Comparison of ENCODE assay signal across 11 cellular contexts in the genomic region with DNA sequence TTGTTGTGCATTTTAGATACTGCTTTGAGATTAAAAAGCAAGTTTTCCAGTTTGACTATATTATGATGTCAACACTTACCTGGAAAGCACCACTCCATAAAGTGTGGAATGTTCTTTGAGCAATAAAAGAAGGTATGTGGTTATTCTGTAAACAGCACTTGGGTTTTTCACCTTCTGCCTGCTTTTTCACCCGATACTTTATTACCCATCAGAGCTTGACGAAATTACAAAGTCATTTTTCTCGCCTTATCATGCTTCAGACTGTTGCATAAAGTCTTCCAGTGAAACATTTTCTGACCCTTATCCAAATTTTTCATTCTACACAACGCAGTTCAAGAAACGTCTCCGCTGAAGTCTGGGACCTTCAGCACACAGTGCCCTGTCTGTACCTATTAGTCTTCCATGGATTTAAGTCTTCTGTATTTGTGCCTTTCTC. TPM values are rescaled to one million over a fixed set of nuclear protein-coding genes. Genes with fewer than 3 reads are reported as not detected.
A peak's percentile ranks its signal among the peaks of the same experiment; 100 is the strongest.
DNase-seq lines count a peak whose midpoint lies in the region; ATAC-seq and TF ChIP-seq lines count a peak whose summit lies in the region.
"Had no signal": no experiment of that assay in that cellular context is flagged by ENCODE, and none has a peak within 500 bp of the region (broad histone marks: within the 10 kb centered on the region; RNA-seq: fewer than 3 reads in every experiment).

No MANE protein-coding gene starts in this region.

- intact Hi-C loops in activated CD4-positive, alpha-beta T cell treated with anti-CD3 and anti-CD28 coated beads for 36 hours (cut with DNase I, micrococcal nuclease): loop anchor here in 1 of 2 experiments (2.0 kb wide), 1 partner anchor 13 kb away; no protein-coding TSS in a partner anchor
- intact Hi-C loops in activated CD8-positive, alpha-beta T cell treated with anti-CD3 and anti-CD28 coated beads for 36 hours (cut with micrococcal nuclease): no loop called here
- intact Hi-C loops in left colon (cut with DNase I, micrococcal nuclease): no loop called here

- CTCF ChIA-PET in activated CD4-positive, alpha-beta T cell treated with anti-CD3 and anti-CD28 coated beads for 36 hours (lab: Charles Lee): interaction anchor here (0.7 to 1.0 kb wide), 4 partner anchors 15 to 75 kb away, joined by 3 to 5 read pairs (median 4); no protein-coding TSS in a partner anchor
- CTCF ChIA-PET in activated CD8-positive, alpha-beta T cell treated with anti-CD3 and anti-CD28 coated beads for 36 hours (lab: Charles Lee): interaction anchor here (1.3 kb wide), 1 partner anchor 61 kb away, joined by 4 read pairs; no protein-coding TSS in a partner anchor

- H3K4me1 Mint-ChIP-seq in activated CD4-positive, alpha-beta T cell treated with anti-CD3 and anti-CD28 coated beads for 36 hours: peaks cover 71% of the 10 kb centered on the region
- peaks cover 72% of the 10 kb centered on the region for H3K4me1 Mint-ChIP-seq in activated CD8-positive, alpha-beta T cell treated with anti-CD3 and anti-CD28 coated beads for 36 hours (ENCODE audit: low read depth)
- H3K4me1 Mint-ChIP-seq in stimulated activated memory B cell treated with anti-CD40 and anti-IgM and Interleukin-4, amounts not matched to agents 10 μg/mL and 1 μg/mL and 100 μg/mL, for 72 hours: peaks cover 76% of the 10 kb centered on the region

- no peak for DNase-seq in activated CD4-positive, alpha-beta T cell treated with anti-CD3 and anti-CD28 coated beads for 36 hours
- no peak for DNase-seq in activated CD4-positive, alpha-beta T cell treated with anti-CD3 and anti-CD28 coated beads for 4 hours
- no peak for DNase-seq in activated CD8-positive, alpha-beta T cell treated with anti-CD3 and anti-CD28 coated beads for 36 hours
- DNase-seq in left colon (no peak), NCI-H2107 treated with DMSO at 0.1 percent for 48 hours (lab: John Stamatoyannopoulos, UW; ENCODE audit: unreplicated experiment) (no peak)
- DNase-seq in NK-92 treated with Interleukin-12 subunit alpha and Interleukin-12 subunit beta, amount 100 ng/mL, for 24 hours (lab: John Stamatoyannopoulos, UW): no peak
- DNase-seq: activated CD4-positive, CD25-positive, alpha-beta regulatory T cell; GOT3; NCI-H69 had no signal

- no peak for ATAC-seq in activated CD4-positive, alpha-beta T cell treated with anti-CD3 and anti-CD28 coated beads for 36 hours
- ATAC-seq in activated CD8-positive, alpha-beta T cell treated with anti-CD3 and anti-CD28 coated beads for 36 hours: no peak
- ATAC-seq in left colon (peak; percentile 90), GM21447 (IDR thresholded peaks at IDR 0.05; ENCODE audit: unreplicated experiment) (no peak)
- ATAC-seq in stimulated activated memory B cell treated with anti-CD40 and anti-IgM and Interleukin-4, amounts not matched to agents 10 μg/mL and 1 μg/mL and 100 μg/mL, for 72 hours: no peak

- H3K27ac Mint-ChIP-seq in activated CD4-positive, alpha-beta T cell treated with anti-CD3 and anti-CD28 coated beads for 36 hours: peak overlapping the region; percentile 37
- H3K27ac Mint-ChIP-seq in activated CD8-positive, alpha-beta T cell treated with anti-CD3 and anti-CD28 coated beads for 36 hours: peak overlapping the region; percentile 65
- H3K27ac Mint-ChIP-seq in stimulated activated memory B cell treated with anti-CD40 and anti-IgM and Interleukin-4, amounts not matched to agents 10 μg/mL and 1 μg/mL and 100 μg/mL, for 72 hours: peak overlapping the region; percentile 56

- POLR2A ChIA-PET in activated CD4-positive, alpha-beta T cell treated with anti-CD3 and anti-CD28 coated beads for 36 hours (lab: Charles Lee): no interaction called here
- POLR2A ChIA-PET in activated CD8-positive, alpha-beta T cell treated with anti-CD3 and anti-CD28 coated beads for 36 hours (lab: Charles Lee): interaction anchor here (1.1 kb wide), 1 partner anchor 148 kb away, joined by 5 read pairs; no protein-coding TSS in a partner anchor

- H3K27me3 Mint-ChIP-seq in activated CD4-positive, alpha-beta T cell treated with anti-CD3 and anti-CD28 coated beads for 36 hours: no peaks in the 10 kb centered on the region
- H3K27me3 Mint-ChIP-seq in activated CD8-positive, alpha-beta T cell treated with anti-CD3 and anti-CD28 coated beads for 36 hours: no peaks in the 10 kb centered on the region
- H3K27me3 Mint-ChIP-seq in stimulated activated memory B cell treated with anti-CD40 and anti-IgM and Interleukin-4, amounts not matched to agents 10 μg/mL and 1 μg/mL and 100 μg/mL, for 72 hours: no peaks in the 10 kb centered on the region

- H3K9me3 Mint-ChIP-seq in activated CD4-positive, alpha-beta T cell treated with anti-CD3 and anti-CD28 coated beads for 36 hours (ENCODE audit: low read depth): no peaks in the 10 kb centered on the region
- H3K9me3 Mint-ChIP-seq in activated CD8-positive, alpha-beta T cell treated with anti-CD3 and anti-CD28 coated beads for 36 hours: no peaks in the 10 kb centered on the region
- H3K9me3 Mint-ChIP-seq in stimulated activated memory B cell treated with anti-CD40 and anti-IgM and Interleukin-4, amounts not matched to agents 10 μg/mL and 1 μg/mL and 100 μg/mL, for 72 hours: no peaks in the 10 kb centered on the region

- H3K36me3 Mint-ChIP-seq in activated CD4-positive, alpha-beta T cell treated with anti-CD3 and anti-CD28 coated beads for 36 hours (ENCODE audit: low read depth): peaks cover 48% of the 10 kb centered on the region
- H3K36me3 Mint-ChIP-seq in activated CD8-positive, alpha-beta T cell treated with anti-CD3 and anti-CD28 coated beads for 36 hours (ENCODE audit: low read depth): peaks cover 52% of the 10 kb centered on the region
- H3K36me3 Mint-ChIP-seq in stimulated activated memory B cell treated with anti-CD40 and anti-IgM and Interleukin-4, amounts not matched to agents 10 μg/mL and 1 μg/mL and 100 μg/mL, for 72 hours: peaks cover 26% of the 10 kb centered on the region

- no peak overlapping the region for H3K4me3 Mint-ChIP-seq in activated CD4-positive, alpha-beta T cell treated with anti-CD3 and anti-CD28 coated beads for 36 hours
- H3K4me3 Mint-ChIP-seq in activated CD8-positive, alpha-beta T cell treated with anti-CD3 and anti-CD28 coated beads for 36 hours: no peak overlapping the region
- no peak overlapping the region for H3K4me3 Mint-ChIP-seq in stimulated activated memory B cell treated with anti-CD40 and anti-IgM and Interleukin-4, amounts not matched to agents 10 μg/mL and 1 μg/mL and 100 μg/mL, for 72 hours

- no peak for TF ChIP-seq CTCF in activated CD8-positive, alpha-beta T cell treated with anti-CD3 and anti-CD28 coated beads for 36 hours (IDR thresholded peaks at IDR 0.05)

RNA-seq across cellular contexts. Expression of a gene that starts 25.2 kb away (rescaled TPM):
- total RNA-seq in activated CD4-positive, alpha-beta T cell treated with anti-CD3 and anti-CD28 coated beads for 36 hours: 100 to 1,000 TPM; 122 to 148 TPM
- 100 to 1,000 TPM; 119 to 120 TPM for total RNA-seq in activated CD8-positive, alpha-beta T cell treated with anti-CD3 and anti-CD28 coated beads for 36 hours
- total RNA-seq in left colon: 100 to 1,000 TPM; 116 to 143 TPM
